ENCODE assay signal across 24 cellular contexts in genomic region chrX:16465081-16465876, GRCh38.
DNase-seq lines count a peak whose midpoint lies in the region; ATAC-seq, FAIRE-seq and TF ChIP-seq lines count a peak whose summit lies in the region.
"Had no signal": no experiment of that assay in that cellular context is flagged by ENCODE, and none has a peak within 500 bp of the region (broad histone marks: within the 10 kb centered on the region; RNA-seq: fewer than 3 reads in every experiment).

No MANE protein-coding gene starts in this region.

- H3K27me3 ChIP-seq in astrocyte (ENCODE audit: insufficient read depth, low read length), result no peaks in the 10 kb centered on the region
- H3K27me3 ChIP-seq in esophagus squamous epithelium, result no peaks in the 10 kb centered on the region
- H3K27me3 ChIP-seq: left lung had no signal

- H3K27me3 Mint-ChIP-seq in astrocyte (ENCODE audit: low read depth, unreplicated experiment), result no peaks in the 10 kb centered on the region
- H3K27me3 Mint-ChIP-seq: activated CD4-positive, alpha-beta T cell treated with anti-CD3 and anti-CD28 coated beads for 36 hours; activated naive CD8-positive, alpha-beta T cell treated with anti-CD3 and anti-CD28 coated beads for 36 hours had no signal

- 69 to 72% methylated on average over 3 to 5 of the region's 5 CpGs for WGBS in esophagus squamous epithelium, 2 donors

- no peak overlapping the region for H3K4me3 ChIP-seq in astrocyte (ENCODE audit: insufficient read depth, low read depth, low read length)
- H3K4me3 ChIP-seq in fibroblast of the aortic adventitia (ENCODE audit: low read depth, low read length), result no peak overlapping the region
- H3K4me3 ChIP-seq in esophagus squamous epithelium, result no peak overlapping the region
- H3K4me3 ChIP-seq: BLaER1, HAP-1, left lung, PC-9 had no signal

- peak; percentile 88 for FAIRE-seq in astrocyte (lab: Jason Lieb, UNC)
- FAIRE-seq: urothelium cell line had no signal

- H3K4me1 ChIP-seq in astrocyte (ENCODE audit: insufficient read depth, low read length) (no peaks in the 10 kb centered on the region), esophagus squamous epithelium (no peaks in the 10 kb centered on the region)
- H3K4me1 ChIP-seq: BLaER1, Caco-2, left lung had no signal

- DNase-seq in A172 (ENCODE audit: low spot score) (peak; percentile 22), HT1080 (ENCODE audit: low read depth) (peak; percentile 21), astrocyte (ENCODE audit: low read depth) (peak; percentile 50), fibroblast of the aortic adventitia (ENCODE audit: low read depth) (peak; percentile 57), esophagus squamous epithelium (lab: John Stamatoyannopoulos, UW) (no peak)
- DNase-seq in stimulated activated CD4-positive, alpha-beta T cell treated with anti-CD3 and anti-CD28 coated beads, Interleukin-2, amount 100 ng/mL, for 24 hours, result no peak
- DNase-seq: activated CD4-positive, alpha-beta T cell treated with anti-CD3 and anti-CD28 coated beads for 36 hours; activated naive CD8-positive, alpha-beta T cell treated with anti-CD3 and anti-CD28 coated beads for 36 hours; Caco-2; effector memory CD4-positive, alpha-beta T cell; head of caudate nucleus; left lung; NCI-H1694 treated with DMSO at 0.1 percent for 48 hours; PC-9; posterior cingulate gyrus; T-helper 1 cell had no signal

- H3K27ac ChIP-seq in astrocyte (ENCODE audit: low read depth, low read length), result no peak overlapping the region
- H3K27ac ChIP-seq in esophagus squamous epithelium, result no peak overlapping the region
- H3K27ac ChIP-seq: BLaER1, KMS-11, left lung had no signal

- H3K79me2 ChIP-seq in astrocyte (ENCODE audit: insufficient read depth, low read length), result no peaks in the 10 kb centered on the region

- intact Hi-C loops in esophagus squamous epithelium (cut with DNase I), result no loop called here

- H3K36me3 Mint-ChIP-seq in astrocyte (ENCODE audit: low read depth, unreplicated experiment), result no peaks in the 10 kb centered on the region
- H3K36me3 Mint-ChIP-seq: activated naive CD8-positive, alpha-beta T cell treated with anti-CD3 and anti-CD28 coated beads for 36 hours had no signal

- no peak overlapping the region for H3K9ac ChIP-seq in astrocyte (ENCODE audit: low read length)
- H3K9ac ChIP-seq: BLaER1, KMS-11 had no signal

- H3K9me3 Mint-ChIP-seq in astrocyte (ENCODE audit: unreplicated experiment), result no peaks in the 10 kb centered on the region
- H3K9me3 Mint-ChIP-seq: activated naive CD8-positive, alpha-beta T cell treated with anti-CD3 and anti-CD28 coated beads for 36 hours; activated T-helper 1 cell treated with anti-CD3 and anti-CD28 coated beads, Interleukin-12 subunit alpha, Interleukin-12 subunit beta, Interleukin-2, Interleukin-4 antibody, amounts not matched to agents 30 ng/mL and 10 ng/mL and 1 ng/mL, durations not matched to agents 14 hours and 24 hours and 36 hours; nephron had no signal

- H3K27ac Mint-ChIP-seq in astrocyte (ENCODE audit: unreplicated experiment), result no peak overlapping the region
- H3K27ac Mint-ChIP-seq: activated CD4-positive, alpha-beta T cell treated with anti-CD3 and anti-CD28 coated beads for 36 hours; activated naive CD8-positive, alpha-beta T cell treated with anti-CD3 and anti-CD28 coated beads for 36 hours; activated T-helper 1 cell treated with anti-CD3 and anti-CD28 coated beads, Interleukin-12 subunit alpha, Interleukin-12 subunit beta, Interleukin-2, Interleukin-4 antibody, amounts not matched to agents 30 ng/mL and 10 ng/mL and 1 ng/mL, durations not matched to agents 14 hours and 24 hours and 36 hours; nephron had no signal

- H3K4me1 Mint-ChIP-seq in astrocyte (ENCODE audit: low read depth, unreplicated experiment), result no peaks in the 10 kb centered on the region
- H3K4me1 Mint-ChIP-seq: activated CD4-positive, alpha-beta T cell treated with anti-CD3 and anti-CD28 coated beads for 36 hours; activated naive CD8-positive, alpha-beta T cell treated with anti-CD3 and anti-CD28 coated beads for 36 hours had no signal

- TF ChIP-seq CTCF in astrocyte (IDR thresholded peaks at IDR 0.05; ENCODE audit: insufficient read depth, low read depth, low read length) (no peak), fibroblast of the aortic adventitia (IDR thresholded peaks at IDR 0.05; ENCODE audit: insufficient read depth, low read length) (no peak), esophagus squamous epithelium (IDR thresholded peaks at IDR 0.05) (no peak)

- H4K20me1 ChIP-seq in astrocyte (ENCODE audit: insufficient read depth, low read length), result no peaks in the 10 kb centered on the region
- H4K20me1 ChIP-seq: BLaER1 had no signal

- no peak for TF ChIP-seq POLR2A in esophagus squamous epithelium (IDR thresholded peaks at IDR 0.05)

- H3K4me2 ChIP-seq in astrocyte (ENCODE audit: low read length), result no peak overlapping the region
- H3K4me2 ChIP-seq: BLaER1, KMS-11 had no signal

- no peak for ATAC-seq in HG03175 (IDR thresholded peaks at IDR 0.05; ENCODE audit: unreplicated experiment)
- ATAC-seq in HG03196 (IDR thresholded peaks at IDR 0.05; ENCODE audit: unreplicated experiment), result no peak
- ATAC-seq: activated CD4-positive, alpha-beta T cell treated with anti-CD3 and anti-CD28 coated beads for 36 hours; left lung had no signal

- H3K9me3 ChIP-seq in astrocyte (ENCODE audit: insufficient read depth, low read depth, low read length), result no peaks in the 10 kb centered on the region
- H3K9me3 ChIP-seq in esophagus squamous epithelium, result no peaks in the 10 kb centered on the region
- H3K9me3 ChIP-seq: BLaER1, Caco-2, HAP-1, left lung had no signal

- H3K36me3 ChIP-seq in astrocyte (ENCODE audit: insufficient read depth, low read length) (no peaks in the 10 kb centered on the region), esophagus squamous epithelium (no peaks in the 10 kb centered on the region)
- H3K36me3 ChIP-seq: BLaER1, HAP-1, left lung had no signal

- H3K4me3 Mint-ChIP-seq in astrocyte (ENCODE audit: unreplicated experiment), result no peak overlapping the region
- H3K4me3 Mint-ChIP-seq: activated CD4-positive, alpha-beta T cell treated with anti-CD3 and anti-CD28 coated beads for 36 hours; activated naive CD8-positive, alpha-beta T cell treated with anti-CD3 and anti-CD28 coated beads for 36 hours; activated T-helper 1 cell treated with anti-CD3 and anti-CD28 coated beads, Interleukin-12 subunit alpha, Interleukin-12 subunit beta, Interleukin-2, Interleukin-4 antibody, amounts not matched to agents 30 ng/mL and 10 ng/mL and 1 ng/mL, durations not matched to agents 14 hours and 24 hours and 36 hours; nephron had no signal

- no peak overlapping the region for H2AFZ ChIP-seq in astrocyte (ENCODE audit: low read depth, low read length)
- H2AFZ ChIP-seq: PC-9 had no signal

Comparison
In these comparisons a context has a peak if more than half of its experiments do, and no peak if none do; other contexts are left out.
1. DNase-seq: peak in A172 (single experiment), HT1080 (single experiment), astrocyte (single experiment) and fibroblast of the aortic adventitia (single experiment); none in esophagus squamous epithelium (single experiment) and stimulated activated CD4-positive, alpha-beta T cell treated with anti-CD3 and anti-CD28 coated beads, Interleukin-2, amount 100 ng/mL, for 24 hours (0 of 2).